Comparison of ENCODE assay signal across 9 cellular contexts in the genomic region with DNA sequence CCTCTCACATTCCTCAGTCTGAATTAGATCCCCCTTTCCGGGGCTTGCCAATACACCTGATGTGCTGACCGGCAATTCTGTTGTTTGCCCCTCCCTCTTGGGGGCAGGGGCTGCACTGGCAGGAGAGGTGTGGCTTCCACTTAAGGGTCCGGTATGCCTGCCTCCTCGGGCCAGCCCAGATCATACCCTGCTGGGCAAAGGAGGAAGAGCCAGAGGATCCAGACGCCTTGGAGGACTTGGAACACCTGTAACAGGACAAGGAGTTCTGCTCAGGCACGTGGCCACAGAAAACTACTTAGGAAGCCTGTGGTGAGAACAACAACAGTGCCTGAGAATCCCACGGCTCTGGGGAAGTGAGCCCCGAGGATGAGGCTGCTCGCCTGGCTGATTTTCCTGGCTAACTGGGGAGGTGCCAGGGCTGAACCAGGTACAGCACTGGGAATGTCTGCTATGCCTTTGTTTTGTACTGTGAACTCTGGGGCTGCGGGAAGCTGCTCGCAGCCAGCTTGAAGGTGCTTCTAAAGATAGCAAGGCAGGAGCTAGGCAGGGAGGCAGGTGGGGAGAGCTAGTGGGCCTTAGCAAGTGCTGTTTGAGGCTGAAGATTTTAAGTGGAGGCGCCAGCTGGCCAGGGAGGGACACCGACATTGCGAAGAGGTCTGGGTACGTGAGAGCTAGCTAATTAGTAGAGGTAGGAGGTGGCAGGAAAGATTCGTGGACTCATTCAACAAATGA. TPM values are rescaled to one million over a fixed set of nuclear protein-coding genes. Genes with fewer than 3 reads are reported as not detected.
DNase-seq lines count a peak whose midpoint lies in the region; ATAC-seq and TF ChIP-seq lines count a peak whose summit lies in the region.
"Had no signal": no experiment of that assay in that cellular context is flagged by ENCODE, and none has a peak within 500 bp of the region (broad histone marks: within the 10 kb centered on the region; RNA-seq: fewer than 3 reads in every experiment).

A gene with protein sequence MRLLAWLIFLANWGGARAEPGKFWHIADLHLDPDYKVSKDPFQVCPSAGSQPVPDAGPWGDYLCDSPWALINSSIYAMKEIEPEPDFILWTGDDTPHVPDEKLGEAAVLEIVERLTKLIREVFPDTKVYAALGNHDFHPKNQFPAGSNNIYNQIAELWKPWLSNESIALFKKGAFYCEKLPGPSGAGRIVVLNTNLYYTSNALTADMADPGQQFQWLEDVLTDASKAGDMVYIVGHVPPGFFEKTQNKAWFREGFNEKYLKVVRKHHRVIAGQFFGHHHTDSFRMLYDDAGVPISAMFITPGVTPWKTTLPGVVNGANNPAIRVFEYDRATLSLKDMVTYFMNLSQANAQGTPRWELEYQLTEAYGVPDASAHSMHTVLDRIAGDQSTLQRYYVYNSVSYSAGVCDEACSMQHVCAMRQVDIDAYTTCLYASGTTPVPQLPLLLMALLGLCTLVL (plus strand): TSS at position 183 of the 732 bp plus-strand sequence. CDS start 184 bp downstream, at position 367.

- no peaks in the 10 kb centered on the region for H3K9me3 ChIP-seq in hepatocyte (ENCODE audit: low read depth)
- H3K9me3 ChIP-seq: heart right ventricle had no signal

- no peaks in the 10 kb centered on the region for H3K36me3 Mint-ChIP-seq in T-cell
- H3K36me3 Mint-ChIP-seq in stimulated activated memory B cell treated with anti-CD40 and anti-IgM and Interleukin-4, amounts not matched to agents 10 μg/mL and 1 μg/mL and 100 μg/mL, for 72 hours: no peaks in the 10 kb centered on the region

- H3K79me2 ChIP-seq in hepatocyte: no peaks in the 10 kb centered on the region

- WGBS in hepatocyte (ENCODE audit: low lambda C conversion rate, missing lambda C conversion rate): 3% methylated on average over 16 of the region's 16 CpGs

- TF ChIP-seq CTCF in hepatocyte (IDR thresholded peaks at IDR 0.05; ENCODE audit: poor library complexity): no peak

- peak within 1 kb of the TSS; percentile 59 for H3K27ac ChIP-seq in hepatocyte
- H3K27ac ChIP-seq: heart right ventricle had no signal

- ATAC-seq in T-cell (replicated peaks in 1 of 4) (peak in 2 of 4 experiments; percentile 47 to 49), GM21381 (IDR thresholded peaks at IDR 0.05; ENCODE audit: unreplicated experiment) (no peak)
- ATAC-seq in stimulated activated memory B cell treated with anti-CD40 and anti-IgM and Interleukin-4, amounts not matched to agents 10 μg/mL and 1 μg/mL and 100 μg/mL, for 72 hours: no peak

- H4K20me1 ChIP-seq in hepatocyte (ENCODE audit: insufficient read depth, poor library complexity, severe bottlenecking): no peaks in the 10 kb centered on the region

- peaks cover 9 to 14% of the 10 kb centered on the region in 2 donors for H3K27me3 Mint-ChIP-seq in T-cell
- peaks cover 15% of the 10 kb centered on the region for H3K27me3 Mint-ChIP-seq in stimulated activated memory B cell treated with anti-CD40 and anti-IgM and Interleukin-4, amounts not matched to agents 10 μg/mL and 1 μg/mL and 100 μg/mL, for 72 hours

- CTCF ChIA-PET in T-cell (lab: Charles Lee): interaction anchor here in 1 of 2 donors (0.6 kb wide), 1 partner anchor 537 kb away, joined by 4 read pairs; no protein-coding TSS in a partner anchor

- peak; percentile 52 for DNase-seq in COR-L47 (lab: John Stamatoyannopoulos, UW)
- DNase-seq in HT1080 (ENCODE audit: low read depth): peak; percentile 52
- DNase-seq in T-cell: no peak
- DNase-seq in hepatocyte (ENCODE audit: low spot score): peak; percentile 70
- DNase-seq in germinal center (ENCODE audit: low spot score): no peak
- DNase-seq in OCI-M2 (lab: John Stamatoyannopoulos, UW; ENCODE audit: unreplicated experiment): no peak
- DNase-seq: heart right ventricle had no signal

- peak within 1 kb of the TSS in 2 of 3 donors; percentile 17 to 54 for H3K4me3 Mint-ChIP-seq in T-cell
- H3K4me3 Mint-ChIP-seq in stimulated activated memory B cell treated with anti-CD40 and anti-IgM and Interleukin-4, amounts not matched to agents 10 μg/mL and 1 μg/mL and 100 μg/mL, for 72 hours: no peak within 1 kb of the TSS

- peak within 1 kb of the TSS; percentile 74 for H3K4me2 ChIP-seq in hepatocyte

- H3K4me3 ChIP-seq in hepatocyte: peak within 1 kb of the TSS; percentile 9

- H3K27ac Mint-ChIP-seq in T-cell: no peak within 1 kb of the TSS
- H3K27ac Mint-ChIP-seq in stimulated activated memory B cell treated with anti-CD40 and anti-IgM and Interleukin-4, amounts not matched to agents 10 μg/mL and 1 μg/mL and 100 μg/mL, for 72 hours: peak within 1 kb of the TSS; percentile 23

- H3K36me3 ChIP-seq in hepatocyte (replicated peaks; ENCODE audit: insufficient read depth, low read depth): no peaks in the 10 kb centered on the region
- H3K36me3 ChIP-seq: heart right ventricle had no signal

- H3K4me1 ChIP-seq in hepatocyte (ENCODE audit: insufficient read depth): no peaks in the 10 kb centered on the region

- no peaks in the 10 kb centered on the region for H3K9me3 Mint-ChIP-seq in T-cell
- no peaks in the 10 kb centered on the region for H3K9me3 Mint-ChIP-seq in stimulated activated memory B cell treated with anti-CD40 and anti-IgM and Interleukin-4, amounts not matched to agents 10 μg/mL and 1 μg/mL and 100 μg/mL, for 72 hours

- no peaks in the 10 kb centered on the region for H3K27me3 ChIP-seq in hepatocyte

- no peaks in the 10 kb centered on the region for H3K9me2 ChIP-seq in hepatocyte (replicated peaks; ENCODE audit: insufficient read depth)

- POLR2A ChIA-PET in T-cell (lab: Charles Lee): interaction anchor here in 1 of 2 donors (0.6 kb wide), 1 partner anchor 16 kb away, joined by 4 read pairs; no protein-coding TSS in a partner anchor

- H3K4me1 Mint-ChIP-seq in T-cell: peaks cover 7 to 24% (median 19%) of the 10 kb centered on the region in 3 donors
- H3K4me1 Mint-ChIP-seq in stimulated activated memory B cell treated with anti-CD40 and anti-IgM and Interleukin-4, amounts not matched to agents 10 μg/mL and 1 μg/mL and 100 μg/mL, for 72 hours: peaks cover 28% of the 10 kb centered on the region

- H2AFZ ChIP-seq in hepatocyte: peak within 1 kb of the TSS; percentile 54

RNA-seq across cellular contexts. Expression of the gene that starts here (rescaled TPM):
- total RNA-seq in HT1080 (2014; rRNA removed; shearing (Covaris generic)): 0.34 and 0.60 TPM in 2 replicates
- polyA plus RNA-seq in HT1080 (2015; cell fraction: cytosol; rRNA removed): 0.62 and 0.77 TPM in 2 replicates
- 1.3 and 1.4 TPM in 2 replicates for polyA plus RNA-seq in HT1080 (2015; cell fraction: nucleus; rRNA removed)
- under 1 TPM in 4 of 5 donors, not detected in 1; 0.22 to 0.44 (median 0.33) TPM for total RNA-seq in T-cell
- total RNA-seq in hepatocyte: 17.3 and 19.6 TPM in 2 replicates
- polyA plus RNA-seq in hepatocyte: 11.2 and 16.2 TPM in 2 replicates

Comparison
In these comparisons a context has a peak if more than half of its experiments do, and no peak if none do; other contexts are left out.
1. RNA of the gene that starts here (total RNA-seq): 17.3 to 19.6 TPM in hepatocyte; 0.34 to 0.60 TPM in HT1080 and 0.22 to 0.44 TPM in T-cell; every median in the first group is over 10 times any median in the second.
2. DNase-seq: peak in COR-L47 (single experiment), HT1080 (single experiment) and hepatocyte (single experiment); none in T-cell (0 of 34), germinal center (single experiment) and OCI-M2 (single experiment).